11 cellular contexts compared by ENCODE assay signal in genomic region chr9:77846957-77847574, GRCh38.
A peak's percentile ranks its signal among the peaks of the same experiment; 100 is the strongest.
DNase-seq lines count a peak whose midpoint lies in the region; ATAC-seq and TF ChIP-seq lines count a peak whose summit lies in the region.
"Had no signal": no experiment of that assay in that cellular context is flagged by ENCODE, and none has a peak within 500 bp of the region (broad histone marks: within the 10 kb centered on the region; RNA-seq: fewer than 3 reads in every experiment).

No MANE protein-coding gene starts in this region.

- peak overlapping the region; percentile 93 for H3K27ac Mint-ChIP-seq in chondrocyte (ENCODE audit: unreplicated experiment)

- no peaks in the 10 kb centered on the region for H3K36me3 ChIP-seq in heart left ventricle
- H3K36me3 ChIP-seq in lower lobe of right lung, result no peaks in the 10 kb centered on the region
- H3K36me3 ChIP-seq: ovary had no signal

- WGBS in heart left ventricle, 4 donors, result 55 to 64% (median 59%) methylated on average over 11 of the region's 11 CpGs

- H3K4me3 ChIP-seq in heart left ventricle (no peak overlapping the region), lower lobe of right lung (no peak overlapping the region), foreskin fibroblast (ENCODE audit: low read depth in 1 of 2, low read length in 2 of 2) (no peak overlapping the region)
- H3K4me3 ChIP-seq: ovary had no signal

- H3K27ac ChIP-seq in heart left ventricle (peak overlapping the region; percentile 25 to 80 (median 58)), lower lobe of right lung (peak overlapping the region; percentile 76)
- H3K27ac ChIP-seq: ovary had no signal

- H3K4me1 ChIP-seq in heart left ventricle (peaks cover 0 to 72% (median 35%) of the 10 kb centered on the region in 12 donors), lower lobe of right lung (peaks cover 72% of the 10 kb centered on the region)

- intact Hi-C loops in heart left ventricle (cut with DNase I), result loop anchor here in 7 of 10 donors (5.0 to 10.0 kb wide), 5 partner anchors 82 to 188 kb away; partner anchors contain the start of gene GNAQ (in 6 of the 7)
- intact Hi-C loops in Right ventricle myocardium inferior (cut with DNase I), result no loop called here
- intact Hi-C loops in lower lobe of right lung (cut with DNase I), result no loop called here

- H3K27me3 Mint-ChIP-seq in chondrocyte (ENCODE audit: low read depth), result no peaks in the 10 kb centered on the region

- peak overlapping the region; percentile 31 for H3K4me3 Mint-ChIP-seq in chondrocyte (ENCODE audit: unreplicated experiment)

- TF ChIP-seq CTCF in heart left ventricle (IDR thresholded peaks at IDR 0.05), result no peak
- no peak for TF ChIP-seq CTCF in chondrocyte (IDR thresholded peaks at IDR 0.05)
- TF ChIP-seq CTCF in lower lobe of right lung (IDR thresholded peaks at IDR 0.05), result no peak
- TF ChIP-seq CTCF in foreskin fibroblast (IDR thresholded peaks at IDR 0.05; ENCODE audit: low read depth, low read length), result no peak

- no peaks in the 10 kb centered on the region for H3K36me3 Mint-ChIP-seq in chondrocyte (ENCODE audit: low read depth)

- no peaks in the 10 kb centered on the region for H3K9me3 Mint-ChIP-seq in chondrocyte (ENCODE audit: low read depth)

- H3K4me1 Mint-ChIP-seq in chondrocyte (ENCODE audit: low read depth), result peaks cover 25% of the 10 kb centered on the region

- no peaks in the 10 kb centered on the region for H3K9me3 ChIP-seq in heart left ventricle
- no peaks in the 10 kb centered on the region for H3K9me3 ChIP-seq in lower lobe of right lung
- H3K9me3 ChIP-seq: ovary had no signal

- TF ChIP-seq POLR2A in heart left ventricle (IDR thresholded peaks at IDR 0.05), result no peak

- DNase-seq in heart left ventricle, result peak in 2 of 5 donors; percentile 39 to 43
- no peak for DNase-seq in Right ventricle myocardium inferior (ENCODE audit: missing footprints)
- DNase-seq in chondrocyte (ENCODE audit: low spot score), result no peak
- no peak for DNase-seq in lower lobe of right lung
- no peak for DNase-seq in foreskin fibroblast
- no peak for DNase-seq in ecto neural progenitor cell (ENCODE audit: low spot score)
- no peak for DNase-seq in H4 (ENCODE audit: low spot score)
- DNase-seq: amygdala, MM.1S, ovary had no signal

- ATAC-seq in heart left ventricle, result peak; percentile 38 to 87 (median 69)
- no peak for ATAC-seq in Right ventricle myocardium inferior
- ATAC-seq in lower lobe of right lung, result peak in 1 of 2 donors; percentile 3
- no peak for ATAC-seq in GM21619 (IDR thresholded peaks at IDR 0.05; ENCODE audit: unreplicated experiment)

- H3K27me3 ChIP-seq in heart left ventricle (no peaks in the 10 kb centered on the region), lower lobe of right lung (ENCODE audit: low read depth) (no peaks in the 10 kb centered on the region)
- H3K27me3 ChIP-seq: ovary had no signal

Comparison
In these comparisons a context has a peak if more than half of its experiments do, and no peak if none do; other contexts are left out.
1. ATAC-seq: peak in heart left ventricle (4 of 4); none in Right ventricle myocardium inferior (single experiment) and GM21619 (single experiment).
2. intact Hi-C loops: an anchor here in heart left ventricle (5.0 to 10.0 kb wide); none called in Right ventricle myocardium inferior and lower lobe of right lung.